ENCODE assay signal across 23 cellular contexts in genomic region chr4:92658318-92658717, GRCh38.
"Had no signal": no experiment of that assay in that cellular context is flagged by ENCODE, and none has a peak within 500 bp of the region (broad histone marks: within the 10 kb centered on the region; RNA-seq: fewer than 3 reads in every experiment).

No MANE protein-coding gene starts in this region.

- H3K27ac ChIP-seq: left lung, lower lobe of right lung, ovary, skin epidermis, tibial nerve, uterus had no signal

- H3K36me3 Mint-ChIP-seq: naive B cell; natural killer cell; stimulated activated memory B cell treated with anti-CD40 and anti-IgM and Interleukin-4, amounts not matched to agents 10 μg/mL and 1 μg/mL and 100 μg/mL, for 72 hours; type B pancreatic cell had no signal

- H3K36me3 ChIP-seq: left lung, lower lobe of right lung, ovary, tibial nerve, uterus had no signal

- H3K27me3 ChIP-seq: left lung, ovary, tibial nerve, uterus had no signal

- H3K27me3 Mint-ChIP-seq: naive B cell; progenitor cell of endocrine pancreas; stimulated activated memory B cell treated with anti-CD40 and anti-IgM and Interleukin-4, amounts not matched to agents 10 μg/mL and 1 μg/mL and 100 μg/mL, for 72 hours; stimulated activated naive CD8-positive, alpha-beta T cell treated with anti-CD3 and anti-CD28 coated beads, Interleukin-15, amount 100 ng/mL, for 72 hours; type B pancreatic cell had no signal

- H3K4me3 Mint-ChIP-seq: naive B cell; natural killer cell; nephron progenitor cell; stimulated activated memory B cell treated with anti-CD40 and anti-IgM and Interleukin-4, amounts not matched to agents 10 μg/mL and 1 μg/mL and 100 μg/mL, for 72 hours; stimulated activated naive CD8-positive, alpha-beta T cell treated with anti-CD3 and anti-CD28 coated beads, Interleukin-15, amount 100 ng/mL, for 72 hours; type B pancreatic cell had no signal

- H3K9me3 Mint-ChIP-seq: nephron progenitor cell; stimulated activated memory B cell treated with anti-CD40 and anti-IgM and Interleukin-4, amounts not matched to agents 10 μg/mL and 1 μg/mL and 100 μg/mL, for 72 hours; type B pancreatic cell had no signal

- H3K9me3 ChIP-seq: left lung, lower lobe of right lung, ovary, tibial nerve, uterus had no signal

- H3K27ac Mint-ChIP-seq: natural killer cell; nephron progenitor cell; progenitor cell of endocrine pancreas; stimulated activated memory B cell treated with anti-CD40 and anti-IgM and Interleukin-4, amounts not matched to agents 10 μg/mL and 1 μg/mL and 100 μg/mL, for 72 hours; stimulated activated naive CD8-positive, alpha-beta T cell treated with anti-CD3 and anti-CD28 coated beads, Interleukin-15, amount 100 ng/mL, for 72 hours; type B pancreatic cell had no signal

- DNase-seq: hippocampal formation; kidney glomerular epithelial cell; left cardiac atrium; left lung; lower lobe of right lung; mammary epithelial cell; mesenchymal stem cell; naive B cell; natural killer cell; nephron progenitor cell; ovary; right cardiac atrium; stimulated activated CD4-positive, alpha-beta T cell treated with anti-CD3 and anti-CD28 coated beads, Interleukin-4, amount 100 ng/mL, for 24 hours; stimulated activated naive CD4-positive, alpha-beta T cell treated with Interleukin-2 at 50 U/mL for 16 hours; stimulated activated naive CD8-positive, alpha-beta T cell treated with anti-CD3 and anti-CD28 coated beads, Interleukin-15, amount 100 ng/mL, for 72 hours; substantia nigra; uterus had no signal

- ATAC-seq: left cardiac atrium; left lung; lower lobe of right lung; natural killer cell; right cardiac atrium; sciatic nerve; stimulated activated memory B cell treated with anti-CD40 and anti-IgM and Interleukin-4, amounts not matched to agents 10 μg/mL and 1 μg/mL and 100 μg/mL, for 72 hours; stimulated activated naive CD8-positive, alpha-beta T cell treated with anti-CD3 and anti-CD28 coated beads, Interleukin-15, amount 100 ng/mL, for 72 hours had no signal

- H3K4me1 ChIP-seq: left lung, lower lobe of right lung, tibial nerve, uterus had no signal

- H3K4me1 Mint-ChIP-seq: naive B cell; natural killer cell; nephron progenitor cell; stimulated activated memory B cell treated with anti-CD40 and anti-IgM and Interleukin-4, amounts not matched to agents 10 μg/mL and 1 μg/mL and 100 μg/mL, for 72 hours; stimulated activated naive CD8-positive, alpha-beta T cell treated with anti-CD3 and anti-CD28 coated beads, Interleukin-15, amount 100 ng/mL, for 72 hours had no signal

- H3K4me3 ChIP-seq: left lung, lower lobe of right lung, ovary, skin epidermis, tibial nerve, uterus had no signal
